Comparison of ENCODE assay signal across 1 cellular context in genomic region chr3:96700322-96701315, GRCh38.
TF ChIP-seq lines count a peak whose summit lies in the region.

No MANE protein-coding gene starts in this region.

TF ChIP-seq in H1, 55 proteins besides CTCF, POLR2A, EP300 and RAD21 (continued from another document):
- TF ChIP-seq E2F6 (IDR thresholded peaks at IDR 0.05) (no peak), TBP (IDR thresholded peaks at IDR 0.05; ENCODE audit: low read depth, low read length) (no peak), SP1 (IDR thresholded peaks at IDR 0.05; ENCODE audit: low read depth, low read length) (no peak), NRF1 (IDR thresholded peaks at IDR 0.05; ENCODE audit: low read depth, low read length) (no peak), TAF1 (IDR thresholded peaks at IDR 0.05; ENCODE audit: low read depth, low read length) (no peak), BCL11A (IDR thresholded peaks at IDR 0.05; ENCODE audit: low read depth in 2 of 2, low read length in 2 of 2) (no peak), CBX5 (IDR thresholded peaks at IDR 0.05; ENCODE audit: low read depth, low read length) (no peak), KDM4A (IDR thresholded peaks at IDR 0.05; ENCODE audit: low read depth, low read length, severe bottlenecking) (no peak), TCF12 (IDR thresholded peaks at IDR 0.05; ENCODE audit: low read depth, low read length) (no peak), CREB1 (IDR thresholded peaks at IDR 0.05) (no peak), SP4 (IDR thresholded peaks at IDR 0.05; ENCODE audit: low read length) (no peak), RBBP5 (IDR thresholded peaks at IDR 0.05; ENCODE audit: borderline replicate concordance, low read depth, low read length) (no peak), POU5F1 (IDR thresholded peaks at IDR 0.05; ENCODE audit: low read depth, low read length) (no peak), POLR2AphosphoS5 (IDR thresholded peaks at IDR 0.05; ENCODE audit: low read depth, low read length) (no peak), ATF2 (IDR thresholded peaks at IDR 0.05; ENCODE audit: low read length) (no peak)
